Comparison of ENCODE assay signal across 27 cellular contexts in genomic region chr6:121917834-121918559, GRCh38.
DNase-seq lines count a peak whose midpoint lies in the region; ATAC-seq, FAIRE-seq and TF ChIP-seq lines count a peak whose summit lies in the region.
"Had no signal": no experiment of that assay in that cellular context is flagged by ENCODE, and none has a peak within 500 bp of the region (broad histone marks: within the 10 kb centered on the region; RNA-seq: fewer than 3 reads in every experiment).

No MANE protein-coding gene starts in this region.

- no peaks in the 10 kb centered on the region for H3K36me3 Mint-ChIP-seq in astrocyte (ENCODE audit: low read depth, unreplicated experiment)
- H3K36me3 Mint-ChIP-seq: activated naive CD4-positive, alpha-beta T cell treated with anti-CD3 and anti-CD28 coated beads, Interleukin-2, amount 10 ng/mL, durations not matched to agents 7 days and 5 days; CD4-positive, CD25-positive, alpha-beta regulatory T cell; naive thymus-derived CD8-positive, alpha-beta T cell had no signal

- H3K4me2 ChIP-seq in mammary epithelial cell (ENCODE audit: insufficient read depth, low read depth, low read length), result peak overlapping the region; percentile 23
- H3K4me2 ChIP-seq in astrocyte (ENCODE audit: low read length), result no peak overlapping the region

- no peak overlapping the region for H2AFZ ChIP-seq in mammary epithelial cell (ENCODE audit: low read depth, low read length)
- no peak overlapping the region for H2AFZ ChIP-seq in astrocyte (ENCODE audit: low read depth, low read length)

- no peaks in the 10 kb centered on the region for H3K79me2 ChIP-seq in mammary epithelial cell (ENCODE audit: insufficient read depth, low read length)
- H3K79me2 ChIP-seq in astrocyte (ENCODE audit: insufficient read depth, low read length), result no peaks in the 10 kb centered on the region

- ATAC-seq in GM21528 (IDR thresholded peaks at IDR 0.05; ENCODE audit: low FRiP score, unreplicated experiment) (no peak), HG02763 (IDR thresholded peaks at IDR 0.05; ENCODE audit: unreplicated experiment) (no peak), GM19397 (IDR thresholded peaks at IDR 0.05; ENCODE audit: unreplicated experiment) (no peak)
- ATAC-seq: effector memory CD8-positive, alpha-beta T cell; left ventricle myocardium superior; naive thymus-derived CD8-positive, alpha-beta T cell had no signal

- BruUV-seq in mammary epithelial cell (replicated peaks; lab: Mats Ljungman, UMichigan), result no TSS peak

- H3K9me3 ChIP-seq in mammary epithelial cell (replicated peaks; ENCODE audit: insufficient read depth, low read length) (no peaks in the 10 kb centered on the region), breast epithelium (no peaks in the 10 kb centered on the region), astrocyte (ENCODE audit: insufficient read depth, low read depth, low read length) (no peaks in the 10 kb centered on the region)
- H3K9me3 ChIP-seq: colonic mucosa, suprapubic skin had no signal

- TF ChIP-seq CTCF in mammary epithelial cell (conservative IDR thresholded peaks at IDR 0.05 in 1 of 2, IDR thresholded peaks at IDR 0.05 in 1 of 2; ENCODE audit: extremely low read depth in 1 of 2, insufficient read depth in 1 of 2, low read depth in 1 of 2, low read length in 2 of 2) (no peak), breast epithelium (IDR thresholded peaks at IDR 0.05) (no peak), astrocyte (IDR thresholded peaks at IDR 0.05; ENCODE audit: insufficient read depth, low read depth, low read length) (no peak), fibroblast of pulmonary artery (IDR thresholded peaks at IDR 0.05; ENCODE audit: low read length, missing control alignments) (no peak)

- in situ Hi-C loops in mammary epithelial cell (cut with MboI; ENCODE audit: low sequenced_read_pairs in 2 of 2), result no loop called here

- intact Hi-C loops in mammary epithelial cell (cut with micrococcal nuclease), result no loop called here
- intact Hi-C loops in breast epithelium (cut with DNase I; ENCODE audit: low total_unique reads), result no loop called here

- H3K4me3 ChIP-seq in mammary epithelial cell (replicated peaks in 1 of 3; ENCODE audit: insufficient read depth in 1 of 3, low read depth in 2 of 3, low read length in 3 of 3), result no peak overlapping the region
- H3K4me3 ChIP-seq in breast epithelium, result no peak overlapping the region
- no peak overlapping the region for H3K4me3 ChIP-seq in astrocyte (ENCODE audit: insufficient read depth, low read depth, low read length)
- H3K4me3 ChIP-seq in fibroblast of pulmonary artery (replicated peaks; ENCODE audit: low read depth, low read length), result no peak overlapping the region
- H3K4me3 ChIP-seq: cardiac muscle cell, colonic mucosa, suprapubic skin had no signal

- H3K27ac ChIP-seq in mammary epithelial cell (ENCODE audit: insufficient read depth, low read depth, low read length) (no peak overlapping the region), breast epithelium (no peak overlapping the region), astrocyte (ENCODE audit: low read depth, low read length) (no peak overlapping the region)
- H3K27ac ChIP-seq: cardiac muscle cell, colonic mucosa, suprapubic skin had no signal

- no peaks in the 10 kb centered on the region for H4K20me1 ChIP-seq in mammary epithelial cell (ENCODE audit: insufficient read depth, low read length)
- no peaks in the 10 kb centered on the region for H4K20me1 ChIP-seq in astrocyte (ENCODE audit: insufficient read depth, low read length)

- no peak for FAIRE-seq in astrocyte (lab: Jason Lieb, UNC)
- FAIRE-seq: islet of Langerhans had no signal

- no peaks in the 10 kb centered on the region for H3K36me3 ChIP-seq in mammary epithelial cell (ENCODE audit: insufficient read depth, low read length)
- no peaks in the 10 kb centered on the region for H3K36me3 ChIP-seq in breast epithelium
- no peaks in the 10 kb centered on the region for H3K36me3 ChIP-seq in astrocyte (ENCODE audit: insufficient read depth, low read length)
- H3K36me3 ChIP-seq: cardiac muscle cell, colonic mucosa, suprapubic skin had no signal

- TF ChIP-seq POLR2A in breast epithelium (IDR thresholded peaks at IDR 0.05), result no peak

- dilution Hi-C loops in mammary epithelial cell (cut with HindIII; ENCODE audit: low sequenced_read_pairs), result no loop called here

- no peaks in the 10 kb centered on the region for H3K27me3 ChIP-seq in mammary epithelial cell (ENCODE audit: insufficient read depth, low read length)
- H3K27me3 ChIP-seq in breast epithelium, result no peaks in the 10 kb centered on the region
- no peaks in the 10 kb centered on the region for H3K27me3 ChIP-seq in astrocyte (ENCODE audit: insufficient read depth, low read length)
- H3K27me3 ChIP-seq: cardiac muscle cell, colonic mucosa, suprapubic skin had no signal

- H3K4me1 ChIP-seq in mammary epithelial cell (ENCODE audit: insufficient read depth, low read length), result peaks cover 11% of the 10 kb centered on the region
- no peaks in the 10 kb centered on the region for H3K4me1 ChIP-seq in breast epithelium
- no peaks in the 10 kb centered on the region for H3K4me1 ChIP-seq in astrocyte (ENCODE audit: insufficient read depth, low read length)
- H3K4me1 ChIP-seq: colonic mucosa, suprapubic skin had no signal

- WGBS in mammary epithelial cell (ENCODE audit: low coverage, missing lambda C conversion rate), result 94% methylated on average over 1 of the region's 1 CpG

- CTCF ChIA-PET in mammary epithelial cell (lab: Charles Lee; ENCODE audit: low non-redundant PET), result no interaction called here

- no peak overlapping the region for H3K4me3 Mint-ChIP-seq in astrocyte (ENCODE audit: unreplicated experiment)
- H3K4me3 Mint-ChIP-seq: activated naive CD4-positive, alpha-beta T cell treated with anti-CD3 and anti-CD28 coated beads, Interleukin-2, amount 10 ng/mL, durations not matched to agents 7 days and 5 days; CD4-positive, CD25-positive, alpha-beta regulatory T cell; effector memory CD8-positive, alpha-beta T cell; H9; naive thymus-derived CD8-positive, alpha-beta T cell had no signal

- H3K4me1 Mint-ChIP-seq in astrocyte (ENCODE audit: low read depth, unreplicated experiment), result no peaks in the 10 kb centered on the region
- H3K4me1 Mint-ChIP-seq: activated naive CD4-positive, alpha-beta T cell treated with anti-CD3 and anti-CD28 coated beads, Interleukin-2, amount 10 ng/mL, durations not matched to agents 7 days and 5 days; CD4-positive, CD25-positive, alpha-beta regulatory T cell; naive thymus-derived CD8-positive, alpha-beta T cell had no signal

- no peaks in the 10 kb centered on the region for H3K27me3 Mint-ChIP-seq in astrocyte (ENCODE audit: low read depth, unreplicated experiment)
- H3K27me3 Mint-ChIP-seq: activated naive CD4-positive, alpha-beta T cell treated with anti-CD3 and anti-CD28 coated beads, Interleukin-2, amount 10 ng/mL, durations not matched to agents 7 days and 5 days; CD4-positive, CD25-positive, alpha-beta regulatory T cell; effector memory CD8-positive, alpha-beta T cell had no signal

- no peaks in the 10 kb centered on the region for H3K9me3 Mint-ChIP-seq in astrocyte (ENCODE audit: unreplicated experiment)
- H3K9me3 Mint-ChIP-seq: activated naive CD4-positive, alpha-beta T cell treated with anti-CD3 and anti-CD28 coated beads, Interleukin-2, amount 10 ng/mL, durations not matched to agents 7 days and 5 days; H9; naive thymus-derived CD8-positive, alpha-beta T cell had no signal

- H3K27ac Mint-ChIP-seq in astrocyte (ENCODE audit: unreplicated experiment), result no peak overlapping the region
- H3K27ac Mint-ChIP-seq: activated naive CD4-positive, alpha-beta T cell treated with anti-CD3 and anti-CD28 coated beads, Interleukin-2, amount 10 ng/mL, durations not matched to agents 7 days and 5 days; CD4-positive, CD25-positive, alpha-beta regulatory T cell; effector memory CD8-positive, alpha-beta T cell; H9; naive thymus-derived CD8-positive, alpha-beta T cell had no signal

- DNase-seq in mammary epithelial cell, result peak; percentile 65
- no peak for DNase-seq in breast epithelium (ENCODE audit: low spot score in 2 of 2)
- DNase-seq in astrocyte (ENCODE audit: low read depth), result peak; percentile 24
- peak; percentile 9 for DNase-seq in fibroblast of pulmonary artery (ENCODE audit: low read depth)
- no peak for DNase-seq in NCI-H146 treated with DMSO at 0.1 percent for 48 hours (lab: John Stamatoyannopoulos, UW; ENCODE audit: unreplicated experiment)
- DNase-seq: 8988T; activated naive CD4-positive, alpha-beta T cell treated with anti-CD3 and anti-CD28 coated beads, Interleukin-2, amount 10 ng/mL, durations not matched to agents 7 days and 5 days; amniotic stem cell; CD4-positive, CD25-positive, alpha-beta regulatory T cell; colonic mucosa; DMS 273 treated with DMSO at 0.1 percent for 48 hours; effector memory CD8-positive, alpha-beta T cell; glutamatergic neuron; H9; Karpas-422; left ventricle myocardium superior; naive thymus-derived CD8-positive, alpha-beta T cell; NCI-H146; NCI-H524 treated with DMSO at 0.1 percent for 48 hours; stimulated activated naive CD4-positive, alpha-beta T cell; T1000 had no signal

- H3K9ac ChIP-seq in mammary epithelial cell (ENCODE audit: insufficient read depth, low read length), result no peak overlapping the region
- H3K9ac ChIP-seq in astrocyte (ENCODE audit: low read length), result no peak overlapping the region

Comparison
In these comparisons a context has a peak if more than half of its experiments do, and no peak if none do; other contexts are left out.
1. DNase-seq: peak in mammary epithelial cell (single experiment), astrocyte (single experiment) and fibroblast of pulmonary artery (single experiment); none in breast epithelium (0 of 2) and NCI-H146 treated with DMSO at 0.1 percent for 48 hours (single experiment).